ENCODE assay signal across 8 cellular contexts in the genomic region with DNA sequence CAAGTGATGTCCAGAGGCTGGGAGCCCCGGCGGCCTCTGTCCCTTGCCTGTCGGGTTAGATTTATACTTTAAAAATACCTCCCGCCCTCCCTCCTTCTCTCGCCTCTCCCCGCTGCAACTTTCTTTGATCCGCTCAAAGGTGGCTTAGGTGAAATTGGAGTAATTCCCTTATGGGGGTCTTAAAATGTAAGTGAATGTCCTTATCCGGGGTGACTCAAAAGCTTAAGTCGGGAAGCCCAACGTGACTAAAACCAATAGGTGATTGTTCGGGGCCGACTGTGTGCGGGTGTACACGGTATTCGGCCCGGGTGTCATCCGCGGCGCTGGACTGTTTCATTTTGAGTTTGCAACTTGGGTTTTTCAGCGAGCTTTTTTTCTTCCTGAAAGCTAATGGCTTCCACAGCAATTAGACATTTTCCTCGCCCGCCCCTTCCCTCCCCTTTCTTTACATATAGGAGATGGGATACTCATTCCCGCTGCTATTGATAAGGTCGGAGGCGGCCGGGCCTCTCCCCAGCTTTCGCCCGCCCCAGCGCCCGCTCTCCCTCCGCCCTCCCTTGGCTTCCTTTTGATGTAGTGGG.
A peak's percentile ranks its signal among the peaks of the same experiment; 100 is the strongest.
DNase-seq lines count a peak whose midpoint lies in the region; ATAC-seq lines count a peak whose summit lies in the region.

No MANE protein-coding gene starts in this region.

- H3K4me3 ChIP-seq in iPS DF 6.9 (ENCODE audit: low read length): peak overlapping the region; percentile 32; the same call in 1 of the 2 replicates

- DNase-seq in activated T-cell treated with anti-CD3 and anti-CD28 coated beads for 48 hours (ENCODE audit: low read depth): peak; percentile 74
- no peak for DNase-seq in activated T-cell treated with anti-CD3 and anti-CD28 coated beads for 4 hours
- DNase-seq in activated CD8-positive, alpha-beta memory T cell treated with anti-CD3 and anti-CD28 coated beads, Interleukin-2, amount 50 U/mL, for 48 hours: peak; percentile 88
- no peak for DNase-seq in iPS DF 6.9 (ENCODE audit: low read depth, low spot score)
- peak in 2 of 3 donors; percentile 52 to 63 for DNase-seq in stimulated activated CD4-positive, alpha-beta T cell treated with anti-CD3 and anti-CD28 coated beads, TNF-alpha, amount 100 ng/mL, for 48 hours (ENCODE audit: low read depth in 3 of 3)
- no peak for DNase-seq in activated effector memory CD4-positive, alpha-beta T cell treated with anti-CD3 and anti-CD28 coated beads, Interleukin-2, amount 50 U/mL, for 16 hours
- no peak for DNase-seq in AG20443 (ENCODE audit: low spot score)

- H3K4me1 ChIP-seq in iPS DF 6.9 (ENCODE audit: control insufficient read depth, insufficient read depth, low read length): peaks cover 3% of the 10 kb centered on the region; the same call in 1 of the 2 replicates

- H3K36me3 ChIP-seq in iPS DF 6.9 (ENCODE audit: control insufficient read depth, insufficient read depth, low read length): peaks cover 4% of the 10 kb centered on the region; the same call in 1 of the 2 replicates

- H3K27ac ChIP-seq in iPS DF 6.9 (ENCODE audit: low read length): no peak overlapping the region

- ATAC-seq in HG03095 (IDR thresholded peaks at IDR 0.05; ENCODE audit: unreplicated experiment): peak; percentile 16

- H3K27me3 ChIP-seq in iPS DF 6.9 (ENCODE audit: control insufficient read depth, insufficient read depth, low read length): no peaks in the 10 kb centered on the region; the same call in 1 of the 2 replicates

- no CpG with 5 or more reads among the region's 31 CpGs for WGBS in iPS DF 6.9 (ENCODE audit: insufficient coverage, insufficient read length)

- H3K9me3 ChIP-seq in iPS DF 6.9 (ENCODE audit: control insufficient read depth, insufficient read depth, low read length): no peaks in the 10 kb centered on the region

Comparison
In these comparisons a context has a peak if more than half of its experiments do, and no peak if none do; other contexts are left out.
1. DNase-seq: peak in activated T-cell treated with anti-CD3 and anti-CD28 coated beads for 48 hours (single experiment), activated CD8-positive, alpha-beta memory T cell treated with anti-CD3 and anti-CD28 coated beads, Interleukin-2, amount 50 U/mL, for 48 hours (single experiment) and stimulated activated CD4-positive, alpha-beta T cell treated with anti-CD3 and anti-CD28 coated beads, TNF-alpha, amount 100 ng/mL, for 48 hours (2 of 3); none in activated T-cell treated with anti-CD3 and anti-CD28 coated beads for 4 hours (single experiment), iPS DF 6.9 (single experiment), activated effector memory CD4-positive, alpha-beta T cell treated with anti-CD3 and anti-CD28 coated beads, Interleukin-2, amount 50 U/mL, for 16 hours (single experiment) and AG20443 (single experiment).